In the genomic region with DNA sequence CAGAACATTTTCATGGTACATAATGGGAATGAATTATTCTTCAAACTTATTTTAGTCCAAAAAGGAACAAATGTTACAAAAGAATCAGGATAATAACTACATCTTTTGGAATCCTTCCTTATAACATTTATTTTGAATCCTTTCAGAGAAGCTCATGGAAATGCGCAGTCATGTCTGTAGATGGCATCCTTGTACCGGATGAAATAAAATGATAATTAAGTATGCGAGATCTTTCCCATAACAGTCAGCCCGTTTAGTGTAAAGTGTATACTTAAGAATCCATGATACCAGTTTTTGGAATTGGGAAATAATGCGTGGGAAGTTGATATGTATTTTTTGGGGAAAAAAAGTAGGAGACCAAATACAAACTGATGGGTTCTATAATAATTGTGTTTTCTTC, we compare ENCODE assay signal across 10 cellular contexts.
DNase-seq lines count a peak whose midpoint lies in the region; ATAC-seq and TF ChIP-seq lines count a peak whose summit lies in the region.
"Had no signal": no experiment of that assay in that cellular context is flagged by ENCODE, and none has a peak within 500 bp of the region (broad histone marks: within the 10 kb centered on the region; RNA-seq: fewer than 3 reads in every experiment).

No MANE protein-coding gene starts in this region.

- H3K27ac Mint-ChIP-seq in MCF 10A (ENCODE audit: low read depth, unreplicated experiment), result no peak overlapping the region
- H3K27ac Mint-ChIP-seq: activated CD8-positive, alpha-beta T cell treated with anti-CD3 and anti-CD28 coated beads, Interleukin-2, amount 10 ng/mL, durations not matched to agents 7 days and 5 days had no signal

- ATAC-seq in PC-3, result peak; percentile 66
- no peak for ATAC-seq in GM21528 (IDR thresholded peaks at IDR 0.05; ENCODE audit: low FRiP score, unreplicated experiment)
- ATAC-seq in GM21360 (IDR thresholded peaks at IDR 0.05; ENCODE audit: unreplicated experiment), result no peak
- no peak for ATAC-seq in HG03460 (IDR thresholded peaks at IDR 0.05; ENCODE audit: unreplicated experiment)
- ATAC-seq: activated CD8-positive, alpha-beta T cell treated with anti-CD3 and anti-CD28 coated beads, Interleukin-2, amount 10 ng/mL, durations not matched to agents 7 days and 5 days had no signal

- H3K4me1 Mint-ChIP-seq in MCF 10A (ENCODE audit: insufficient read depth, unreplicated experiment), result no peaks in the 10 kb centered on the region

- DNase-seq in MCF 10A (ENCODE audit: unreplicated experiment), result peak; percentile 26
- DNase-seq in breast epithelium (ENCODE audit: low spot score in 2 of 2), result no peak
- DNase-seq in PC-3, result peak; percentile 44
- no peak for DNase-seq in epithelial cell of proximal tubule (ENCODE audit: low read depth)
- DNase-seq in smooth muscle cell (lab: John Stamatoyannopoulos, UW; ENCODE audit: unreplicated experiment), result no peak
- DNase-seq: activated CD8-positive, alpha-beta T cell treated with anti-CD3 and anti-CD28 coated beads, Interleukin-2, amount 10 ng/mL, durations not matched to agents 7 days and 5 days; uterus had no signal

- H3K27ac ChIP-seq in breast epithelium, result no peak overlapping the region
- no peak overlapping the region for H3K27ac ChIP-seq in PC-3 (ENCODE audit: low read length)
- H3K27ac ChIP-seq in smooth muscle cell (ENCODE audit: low read depth), result no peak overlapping the region
- H3K27ac ChIP-seq: uterus had no signal

- H3K4me2 ChIP-seq in PC-3 (ENCODE audit: low read length) (no peak overlapping the region), smooth muscle cell (no peak overlapping the region)

- H3K4me1 ChIP-seq in breast epithelium (no peaks in the 10 kb centered on the region), PC-3 (ENCODE audit: insufficient read depth, low read length) (no peaks in the 10 kb centered on the region), smooth muscle cell (ENCODE audit: low read depth) (no peaks in the 10 kb centered on the region)
- H3K4me1 ChIP-seq: uterus had no signal

- no peak overlapping the region for H3K4me3 Mint-ChIP-seq in MCF 10A (ENCODE audit: unreplicated experiment)
- H3K4me3 Mint-ChIP-seq: activated CD8-positive, alpha-beta T cell treated with anti-CD3 and anti-CD28 coated beads, Interleukin-2, amount 10 ng/mL, durations not matched to agents 7 days and 5 days had no signal

- no peak overlapping the region for H2AFZ ChIP-seq in PC-3 (ENCODE audit: low read length)
- H2AFZ ChIP-seq in smooth muscle cell (ENCODE audit: low read depth), result no peak overlapping the region

- no peaks in the 10 kb centered on the region for H3K9me2 ChIP-seq in PC-3 (replicated peaks; ENCODE audit: low read length)

- BruUV-seq in MCF 10A (replicated peaks; lab: Mats Ljungman, UMichigan), result no TSS peak
- no TSS peak for BruUV-seq in PC-3 (replicated peaks; lab: Mats Ljungman, UMichigan)

- peaks cover 6% of the 10 kb centered on the region for H3K36me3 Mint-ChIP-seq in MCF 10A (ENCODE audit: insufficient read depth, unreplicated experiment)

- H4K20me1 ChIP-seq in PC-3 (ENCODE audit: low read length), result no peaks in the 10 kb centered on the region
- H4K20me1 ChIP-seq in smooth muscle cell (ENCODE audit: low read depth), result no peaks in the 10 kb centered on the region

- POLR2A ChIA-PET in MCF 10A (lab: Yijun Ruan, JAX) (no interaction called here), PC-3 (lab: Charles Lee; ENCODE audit: unreplicated experiment) (interaction anchor here (0.6 kb wide), 1 partner anchor 424 kb away, joined by 11 read pairs; no protein-coding TSS in a partner anchor)

- H3K27me3 ChIP-seq in breast epithelium (no peaks in the 10 kb centered on the region), PC-3 (ENCODE audit: low read length) (no peaks in the 10 kb centered on the region), smooth muscle cell (ENCODE audit: low read depth) (peaks cover 4% of the 10 kb centered on the region)
- H3K27me3 ChIP-seq: uterus had no signal

- 83% methylated on average over 5 of the region's 5 CpGs for WGBS in smooth muscle cell (ENCODE audit: low lambda C conversion rate)

- intact Hi-C loops in MCF 10A (cut with micrococcal nuclease) (loop anchor here (10.0 kb wide), 1 partner anchor 258 kb away; no protein-coding TSS in a partner anchor), breast epithelium (cut with DNase I; ENCODE audit: low total_unique reads) (no loop called here), PC-3 (cut with micrococcal nuclease) (loop anchor here (1.0 to 10.0 kb wide), 4 partner anchors 129 to 528 kb away; no protein-coding TSS in a partner anchor)

- TF ChIP-seq CTCF in MCF 10A (IDR thresholded peaks at IDR 0.05; ENCODE audit: unreplicated experiment), result peak; percentile 33
- no peak for TF ChIP-seq CTCF in breast epithelium (IDR thresholded peaks at IDR 0.05)
- peak; percentile 50; the same call in 1 of the 2 replicates for TF ChIP-seq CTCF in PC-3 (conservative IDR thresholded peaks at IDR 0.05; ENCODE audit: low read depth, low read length)
- peak; percentile 64 for TF ChIP-seq CTCF in epithelial cell of proximal tubule (conservative IDR thresholded peaks at IDR 0.05; ENCODE audit: low read depth, low read length)
- peak; percentile 27 for TF ChIP-seq CTCF in smooth muscle cell (IDR thresholded peaks at IDR 0.05; ENCODE audit: borderline replicate concordance, insufficient read depth, poor library complexity, severe bottlenecking)

- H3K36me3 ChIP-seq in breast epithelium, result no peaks in the 10 kb centered on the region
- H3K36me3 ChIP-seq in PC-3 (ENCODE audit: low read depth, low read length), result no peaks in the 10 kb centered on the region
- H3K36me3 ChIP-seq in smooth muscle cell (ENCODE audit: low read depth), result no peaks in the 10 kb centered on the region
- H3K36me3 ChIP-seq: uterus had no signal

- peaks cover 91% of the 10 kb centered on the region for H3K27me3 Mint-ChIP-seq in MCF 10A (ENCODE audit: insufficient read depth, unreplicated experiment)

- no peaks in the 10 kb centered on the region for H3K9me3 ChIP-seq in breast epithelium
- no peaks in the 10 kb centered on the region for H3K9me3 ChIP-seq in PC-3 (ENCODE audit: low read length)
- H3K9me3 ChIP-seq in smooth muscle cell (replicated peaks; ENCODE audit: low read depth), result no peaks in the 10 kb centered on the region
- H3K9me3 ChIP-seq: uterus had no signal

- CTCF ChIA-PET in MCF 10A (lab: Yijun Ruan, JAX) (interaction anchor here (0.6 to 1.8 kb wide), 5 partner anchors 129 to 1106 kb away, joined by 3 to 9 read pairs (median 4); no protein-coding TSS in a partner anchor), PC-3 (lab: Charles Lee) (no interaction called here)

- H3K4me3 ChIP-seq in breast epithelium (no peak overlapping the region), PC-3 (ENCODE audit: low read length) (no peak overlapping the region), epithelial cell of proximal tubule (ENCODE audit: low read depth, low read length) (no peak overlapping the region), smooth muscle cell (no peak overlapping the region)
- H3K4me3 ChIP-seq: uterus had no signal

- H3K9me3 Mint-ChIP-seq in MCF 10A (ENCODE audit: unreplicated experiment), result no peaks in the 10 kb centered on the region

- H3K9ac ChIP-seq in PC-3 (ENCODE audit: low read length), result no peak overlapping the region
- H3K9ac ChIP-seq in smooth muscle cell (ENCODE audit: low read depth), result no peak overlapping the region

- H3K79me2 ChIP-seq in PC-3 (ENCODE audit: low read length) (no peaks in the 10 kb centered on the region), smooth muscle cell (ENCODE audit: low read depth) (no peaks in the 10 kb centered on the region)

- H3F3A ChIP-seq in PC-3 (ENCODE audit: low read length, unreplicated experiment), result no peaks in the 10 kb centered on the region
- no peaks in the 10 kb centered on the region for H3F3A ChIP-seq in smooth muscle cell (ENCODE audit: low read depth)

- no peak for TF ChIP-seq POLR2A in breast epithelium (IDR thresholded peaks at IDR 0.05)

Comparison
In these comparisons a context has a peak if more than half of its experiments do, and no peak if none do; other contexts are left out.
1. DNase-seq: peak in MCF 10A (single experiment) and PC-3 (single experiment); none in breast epithelium (0 of 2), epithelial cell of proximal tubule (single experiment) and smooth muscle cell (single experiment).
2. CTCF ChIP-seq: peak in MCF 10A (single experiment), PC-3 (single experiment), epithelial cell of proximal tubule (single experiment) and smooth muscle cell (single experiment); none in breast epithelium (0 of 3).